Comparison of ENCODE assay signal across 8 cellular contexts in the genomic region with DNA sequence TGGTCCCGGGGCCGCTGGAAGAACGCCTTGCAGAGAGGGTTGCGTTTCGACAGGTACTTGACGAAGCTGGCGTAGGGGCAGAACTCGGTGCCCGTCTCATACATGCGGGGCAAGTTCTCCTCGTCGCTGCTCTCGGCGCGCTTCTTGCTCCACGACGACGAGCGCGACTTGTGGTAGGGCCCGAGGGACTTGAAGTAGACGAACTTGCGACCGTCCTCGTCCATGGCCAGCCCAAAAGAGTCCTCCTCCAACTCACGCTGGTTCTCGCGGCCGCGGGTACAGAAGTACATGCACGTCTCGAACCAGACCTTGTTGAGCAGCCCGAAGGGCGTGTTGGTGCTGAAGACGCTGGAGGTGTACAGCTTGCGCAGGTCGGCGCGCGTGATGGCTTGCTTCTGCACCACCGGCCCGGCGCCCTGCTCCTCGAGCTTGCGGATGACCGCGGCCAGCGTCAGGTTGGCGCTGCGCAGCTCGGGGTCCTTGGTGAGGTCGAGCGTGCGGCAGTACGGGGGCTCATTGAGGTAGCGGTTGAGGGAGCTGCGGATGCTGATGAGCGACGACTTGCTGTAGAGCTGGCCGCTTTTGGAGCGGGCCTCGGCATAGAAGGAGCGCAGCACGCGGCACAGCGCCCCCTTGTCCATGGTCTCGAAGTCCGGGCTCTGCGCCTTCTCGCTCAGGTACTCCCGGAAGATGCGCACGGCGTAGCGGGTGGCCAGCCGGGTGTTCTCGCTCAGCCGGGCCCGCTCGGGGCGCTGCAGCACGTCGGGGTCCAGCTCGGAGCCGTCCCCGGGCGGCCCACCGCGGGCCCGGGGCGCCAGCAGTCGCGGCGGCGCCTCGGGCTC. TPM values are rescaled to one million over a fixed set of nuclear protein-coding genes. Genes with fewer than 3 reads are reported as not detected.
DNase-seq lines count a peak whose midpoint lies in the region; ATAC-seq and TF ChIP-seq lines count a peak whose summit lies in the region.

No MANE protein-coding gene starts in this region.

- H3K4me3 ChIP-seq in breast epithelium (peak overlapping the region; percentile 64 to 96 (median 79)), skeletal muscle satellite cell (ENCODE audit: low read length) (peak overlapping the region; percentile 91)

- peak overlapping the region; percentile 69 to 86 (median 75) for H3K4me3 Mint-ChIP-seq in T-cell

- no peaks in the 10 kb centered on the region for H3K36me3 Mint-ChIP-seq in T-cell

- peaks cover 20 to 33% of the 10 kb centered on the region in 2 donors for H3K27me3 Mint-ChIP-seq in T-cell

- POLR2A ChIA-PET in T-cell (lab: Charles Lee), result interaction anchor here in 1 of 2 donors (0.8 kb wide), 1 partner anchor 13 kb away, joined by 5 read pairs; no protein-coding TSS in a partner anchor

- H3K9me3 ChIP-seq in breast epithelium (no peaks in the 10 kb centered on the region), skeletal muscle satellite cell (replicated peaks; ENCODE audit: low read length) (no peaks in the 10 kb centered on the region)

- H3K36me3 ChIP-seq in breast epithelium (no peaks in the 10 kb centered on the region), skeletal muscle satellite cell (ENCODE audit: insufficient read depth, low read length) (no peaks in the 10 kb centered on the region)

- TF ChIP-seq POLR2A in breast epithelium (IDR thresholded peaks at IDR 0.05), result no peak

- peak overlapping the region; percentile 83 for H3K9ac ChIP-seq in skeletal muscle satellite cell (ENCODE audit: low read depth, low read length)

- H3K4me2 ChIP-seq in skeletal muscle satellite cell (ENCODE audit: low read length), result peak overlapping the region; percentile 87

- CTCF ChIA-PET in T-cell (lab: Charles Lee), result interaction anchor here in 1 of 2 donors (1.2 kb wide), 1 partner anchor 8 kb away, joined by 3 read pairs; no protein-coding TSS in a partner anchor

- ATAC-seq in GM18519 (IDR thresholded peaks at IDR 0.05; ENCODE audit: low FRiP score, unreplicated experiment) (peak; percentile 53), HG03025 (IDR thresholded peaks at IDR 0.05; ENCODE audit: low FRiP score, unreplicated experiment) (peak; percentile 38), T-cell (replicated peaks in 1 of 4) (peak; percentile 62 to 76 (median 73))

- H3K9me3 Mint-ChIP-seq in T-cell, result no peaks in the 10 kb centered on the region

- H3K27me3 ChIP-seq in breast epithelium (no peaks in the 10 kb centered on the region), skeletal muscle satellite cell (ENCODE audit: control insufficient read depth, insufficient read depth, low read length) (peaks cover 25% of the 10 kb centered on the region)

- no peak overlapping the region for H3K27ac Mint-ChIP-seq in T-cell

- peaks cover 45 to 54% (median 54%) of the 10 kb centered on the region in 3 donors for H3K4me1 Mint-ChIP-seq in T-cell

- peak in 1 of 3 donors; percentile 48 for TF ChIP-seq CTCF in breast epithelium (IDR thresholded peaks at IDR 0.05)

- intact Hi-C loops in breast epithelium (cut with DNase I; ENCODE audit: low total_unique reads), result no loop called here

- peak overlapping the region; percentile 91 to 97 for H3K27ac ChIP-seq in breast epithelium

- peaks cover 7 to 13% of the 10 kb centered on the region in 2 donors for H3K4me1 ChIP-seq in breast epithelium
- H3K4me1 ChIP-seq in skeletal muscle satellite cell (ENCODE audit: control insufficient read depth, insufficient read depth, low read length), result peaks cover 34% of the 10 kb centered on the region

- DNase-seq in T-cell, result peak in 29 of 34 experiments; percentile 10 to 51 (median 31)
- peak; percentile 73 to 81 for DNase-seq in breast epithelium (ENCODE audit: low spot score in 2 of 2)
- peak; percentile 66 for DNase-seq in iPS-NIHi11 (ENCODE audit: low spot score)
- no peak for DNase-seq in NAMALWA (ENCODE audit: low spot score)
- DNase-seq in NCI-H2107 (lab: John Stamatoyannopoulos, UW), result no peak

RNA-seq across cellular contexts. Expression of gene KCTD1, which starts 0.8 kb away (rescaled TPM):
- total RNA-seq in T-cell (1 to 10 TPM; 3.2 to 4.3 (median 3.9) TPM), breast epithelium (10 to 100 TPM in 2 of 3 donors, 1 to 10 TPM in 1; 5.6 to 47.3 (median 41.6) TPM)
- total RNA-seq in skeletal muscle satellite cell (2012; rRNA removed), result 7.2 and 8.9 TPM in 2 replicates

Comparison
In these comparisons a context has a peak if more than half of its experiments do, and no peak if none do; other contexts are left out.
1. DNase-seq: peak in T-cell (29 of 34), breast epithelium (2 of 2) and iPS-NIHi11 (single experiment); none in NAMALWA (single experiment) and NCI-H2107 (single experiment).
2. Peak in every context shown above with its lines, with median percentiles within 50 percentile points of each other: ATAC-seq.